21 cellular contexts compared by ENCODE assay signal in genomic region chr10:133109736-133110532, GRCh38. TPM values are rescaled to one million over a fixed set of nuclear protein-coding genes. Genes with fewer than 3 reads are reported as not detected.
DNase-seq lines count a peak whose midpoint lies in the region; ATAC-seq and TF ChIP-seq lines count a peak whose summit lies in the region.
"Had no signal": no experiment of that assay in that cellular context is flagged by ENCODE, and none has a peak within 500 bp of the region (broad histone marks: within the 10 kb centered on the region; RNA-seq: fewer than 3 reads in every experiment).

No MANE protein-coding gene starts in this region.

- no peak for TF ChIP-seq CTCF in left lung (IDR thresholded peaks at IDR 0.05)

- H3K9me3 ChIP-seq in left lung: peaks cover 0 to 27% of the 10 kb centered on the region in 2 donors
- H3K9me3 ChIP-seq in skeletal muscle tissue (ENCODE audit: control insufficient read depth in 3 of 3, low read length in 3 of 3): peaks cover 3 to 7% (median 3%) of the 10 kb centered on the region in 3 donors

- H3K9me3 Mint-ChIP-seq in activated T-cell treated with anti-CD3 and anti-CD28 coated beads, Interleukin-2, amount 50 U/mL, for 72 hours: peaks cover 8 to 12% of the 10 kb centered on the region in 2 donors

- H3K27ac ChIP-seq in left lung: peak overlapping the region in 1 of 2 donors; percentile 26
- H3K27ac ChIP-seq in skeletal muscle tissue (ENCODE audit: low read depth, low read length): peak overlapping the region; percentile 85
- H3K27ac ChIP-seq: BLaER1 treated with 17β-estradiol and CSF1 and Interleukin-3, amounts not matched to agents 10 nM and 100 nM; Peyer's patch; transverse colon had no signal

- peaks cover 7% of the 10 kb centered on the region in 2 donors for H3K36me3 Mint-ChIP-seq in activated T-cell treated with anti-CD3 and anti-CD28 coated beads, Interleukin-2, amount 50 U/mL, for 72 hours (ENCODE audit: insufficient read depth in 2 of 2)
- H3K36me3 Mint-ChIP-seq: stimulated activated effector memory CD8-positive, alpha-beta T cell treated with anti-CD3 and anti-CD28 coated beads, Interleukin-12 subunit alpha, Interleukin-12 subunit beta, amount 100 ng/mL, for 72 hours had no signal

- H3K4me3 Mint-ChIP-seq in activated T-cell treated with anti-CD3 and anti-CD28 coated beads, Interleukin-2, amount 50 U/mL, for 72 hours: no peak overlapping the region
- H3K4me3 Mint-ChIP-seq: activated CD8-positive, alpha-beta T cell treated with anti-CD3 and anti-CD28 coated beads for 36 hours; central memory CD8-positive, alpha-beta T cell; stimulated activated effector memory CD8-positive, alpha-beta T cell treated with anti-CD3 and anti-CD28 coated beads, Interleukin-12 subunit alpha, Interleukin-12 subunit beta, amount 100 ng/mL, for 72 hours had no signal

- H3K9ac ChIP-seq in skeletal muscle tissue (ENCODE audit: low read depth in 1 of 3, low read length in 3 of 3): peak overlapping the region; percentile 65 to 75 (median 71)
- H3K9ac ChIP-seq: BLaER1 treated with 17β-estradiol and CSF1 and Interleukin-3, amounts not matched to agents 10 nM and 100 nM had no signal

- H3K27me3 ChIP-seq in left lung: peaks cover 0 to 30% of the 10 kb centered on the region in 2 donors
- peaks cover 0 to 5% (median 0%) of the 10 kb centered on the region in 3 donors for H3K27me3 ChIP-seq in skeletal muscle tissue (ENCODE audit: control insufficient read depth in 3 of 3, insufficient read depth in 3 of 3, low read length in 3 of 3)
- H3K27me3 ChIP-seq: Peyer's patch had no signal

- ATAC-seq in left lung (peak; percentile 94), HG02623 (IDR thresholded peaks at IDR 0.05; ENCODE audit: unreplicated experiment) (no peak), GM21717 (IDR thresholded peaks at IDR 0.05; ENCODE audit: unreplicated experiment) (no peak)
- ATAC-seq in activated T-cell treated with anti-CD3 and anti-CD28 coated beads, Interleukin-2, amount 50 U/mL, for 72 hours (replicated peaks in 1 of 2): no peak
- ATAC-seq: activated CD8-positive, alpha-beta T cell treated with anti-CD3 and anti-CD28 coated beads for 36 hours; stimulated activated effector memory CD8-positive, alpha-beta T cell treated with anti-CD3 and anti-CD28 coated beads, Interleukin-12 subunit alpha, Interleukin-12 subunit beta, amount 100 ng/mL, for 72 hours had no signal

- no peak overlapping the region for H3K27ac Mint-ChIP-seq in activated T-cell treated with anti-CD3 and anti-CD28 coated beads, Interleukin-2, amount 50 U/mL, for 72 hours
- H3K27ac Mint-ChIP-seq: activated CD8-positive, alpha-beta T cell treated with anti-CD3 and anti-CD28 coated beads for 36 hours; stimulated activated effector memory CD8-positive, alpha-beta T cell treated with anti-CD3 and anti-CD28 coated beads, Interleukin-12 subunit alpha, Interleukin-12 subunit beta, amount 100 ng/mL, for 72 hours had no signal

- DNase-seq in LoVo (ENCODE audit: low spot score) (peak; percentile 36), dermis blood vessel endothelial cell (peak; percentile 56), left lung (peak; percentile 63 to 76), cortex of kidney (lab: John Stamatoyannopoulos, UW) (no peak)
- no peak for DNase-seq in activated T-cell treated with anti-CD3 and anti-CD28 coated beads, Interleukin-2, amount 50 U/mL, for 72 hours
- DNase-seq: activated CD8-positive, alpha-beta T cell treated with anti-CD3 and anti-CD28 coated beads for 36 hours; DMS79 treated with DMSO at 0.1 percent for 48 hours; mesenchymal stem cell; NCI-H1930; nucleus accumbens; Peyer's patch; SW 1271; transverse colon; WERI-Rb-1 had no signal

- intact Hi-C loops in left lung (cut with DNase I): no loop called here

- H3K4me1 Mint-ChIP-seq in activated T-cell treated with anti-CD3 and anti-CD28 coated beads, Interleukin-2, amount 50 U/mL, for 72 hours (ENCODE audit: low read depth): no peaks in the 10 kb centered on the region
- H3K4me1 Mint-ChIP-seq: central memory CD8-positive, alpha-beta T cell; stimulated activated effector memory CD8-positive, alpha-beta T cell treated with anti-CD3 and anti-CD28 coated beads, Interleukin-12 subunit alpha, Interleukin-12 subunit beta, amount 100 ng/mL, for 72 hours had no signal

- H3K4me3 ChIP-seq in left lung (no peak overlapping the region), skeletal muscle tissue (ENCODE audit: low read length in 3 of 3) (peak overlapping the region; percentile 14 to 49 (median 17))
- H3K4me3 ChIP-seq: BLaER1 treated with 17β-estradiol and CSF1 and Interleukin-3, amounts not matched to agents 10 nM and 100 nM; Peyer's patch; transverse colon had no signal

- H3K27me3 Mint-ChIP-seq in activated T-cell treated with anti-CD3 and anti-CD28 coated beads, Interleukin-2, amount 50 U/mL, for 72 hours (ENCODE audit: low read depth): peaks cover 4% of the 10 kb centered on the region

- no peaks in the 10 kb centered on the region for H3K4me1 ChIP-seq in left lung
- H3K4me1 ChIP-seq in skeletal muscle tissue (ENCODE audit: control insufficient read depth in 3 of 3, insufficient read depth in 3 of 3, low read length in 3 of 3): peaks cover 10 to 25% (median 20%) of the 10 kb centered on the region in 3 donors
- H3K4me1 ChIP-seq: Peyer's patch, transverse colon had no signal

- H3K36me3 ChIP-seq in left lung (no peaks in the 10 kb centered on the region), skeletal muscle tissue (ENCODE audit: control insufficient read depth in 3 of 3, insufficient read depth in 3 of 3, low read length in 3 of 3) (no peaks in the 10 kb centered on the region)
- H3K36me3 ChIP-seq: BLaER1 treated with 17β-estradiol and CSF1 and Interleukin-3, amounts not matched to agents 10 nM and 100 nM; Peyer's patch; transverse colon; WERI-Rb-1 had no signal

RNA-seq across cellular contexts. Expression of gene ADGRA1, which starts 22.2 kb away (rescaled TPM):
- 0.05 TPM in 1 of 2 replicates, not detected in the other for total RNA-seq in dermis blood vessel endothelial cell
- total RNA-seq in left lung: under 1 TPM in 1 of 2 donors, not detected in 1; 0.24 TPM
- total RNA-seq in skeletal muscle tissue: under 0.01 TPM
- total RNA-seq in activated T-cell treated with anti-CD3 and anti-CD28 coated beads, Interleukin-2, amount 50 U/mL, for 72 hours: not detected
- total RNA-seq: activated CD8-positive, alpha-beta T cell treated with anti-CD3 and anti-CD28 coated beads for 36 hours; fibroblast of villous mesenchyme; Peyer's patch had no signal

RNA-seq across cellular contexts. Expression of gene KNDC1, which starts 50.1 kb away (rescaled TPM):
- total RNA-seq in dermis blood vessel endothelial cell (0.28 TPM in 1 of 2 replicates, not detected in the other), left lung (10 to 100 TPM in 1 of 2 donors, 1 to 10 TPM in 1; 8.4 to 10.4 TPM), skeletal muscle tissue (0.52 TPM)
- 1 to 10 TPM in 1 of 2 donors, under 1 TPM in 1; 0.28 to 1.2 TPM for total RNA-seq in activated T-cell treated with anti-CD3 and anti-CD28 coated beads, Interleukin-2, amount 50 U/mL, for 72 hours
- total RNA-seq: activated CD8-positive, alpha-beta T cell treated with anti-CD3 and anti-CD28 coated beads for 36 hours had no signal

Comparison
In these comparisons a context has a peak if more than half of its experiments do, and no peak if none do; other contexts are left out.
1. DNase-seq: peak in LoVo (single experiment), dermis blood vessel endothelial cell (single experiment) and left lung (2 of 2); none in activated T-cell treated with anti-CD3 and anti-CD28 coated beads, Interleukin-2, amount 50 U/mL, for 72 hours (0 of 2) and cortex of kidney (single experiment).
2. H3K4me3 ChIP-seq: peak in skeletal muscle tissue (3 of 3); none in left lung (0 of 2).